19 cellular contexts compared by ENCODE assay signal in the genomic region with DNA sequence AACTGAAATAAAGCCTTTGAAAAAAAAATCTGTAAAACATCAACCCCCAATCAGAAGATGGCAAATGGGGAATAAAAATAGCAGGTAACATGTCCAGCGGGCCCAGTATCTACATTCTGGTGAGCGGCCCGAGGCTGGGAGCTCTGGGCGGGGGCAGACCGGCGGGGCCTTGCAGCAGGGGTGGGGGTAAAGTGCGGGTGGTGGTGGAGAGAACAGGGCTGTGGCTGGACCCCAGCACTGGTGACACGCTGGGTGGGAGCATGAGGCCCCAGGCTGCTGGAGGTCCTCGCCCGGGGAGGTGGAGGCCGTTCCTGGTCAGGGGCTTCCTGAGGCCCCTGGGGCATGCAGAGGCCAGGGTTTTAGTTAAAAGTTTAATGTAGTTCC. TPM values are rescaled to one million over a fixed set of nuclear protein-coding genes. Genes with fewer than 3 reads are reported as not detected.
"Had no signal": no experiment of that assay in that cellular context is flagged by ENCODE, and none has a peak within 500 bp of the region (broad histone marks: within the 10 kb centered on the region; RNA-seq: fewer than 3 reads in every experiment).

No MANE protein-coding gene starts in this region.

- H3K4me3 ChIP-seq: gastrocnemius medialis, upper lobe of right lung had no signal

- H3K27ac ChIP-seq: gastrocnemius medialis, upper lobe of right lung had no signal

- ATAC-seq: activated T-helper 17 cell treated with anti-CD3 and anti-CD28 coated beads, Interleukin-2, amount 50 U/mL, for 72 hours; gastrocnemius medialis had no signal

- DNase-seq: activated CD4-positive, alpha-beta T cell treated with anti-CD3 and anti-CD28 coated beads, Interleukin-2, amount 10 ng/mL, durations not matched to agents 7 days and 5 days; activated CD4-positive, CD25-positive, alpha-beta regulatory T cell; activated naive CD4-positive, alpha-beta T cell treated with anti-CD3 and anti-CD28 coated beads for 36 hours; activated T-cell treated with anti-CD3 and anti-CD28 coated beads for 4 hours; central memory CD4-positive, alpha-beta T cell; cortex of kidney; effector CD8-positive, alpha-beta T cell; gastrocnemius medialis; hypothalamus; left cardiac atrium; nephron progenitor cell; small intestine had no signal

- H3K27me3 ChIP-seq: gastrocnemius medialis, upper lobe of right lung had no signal

- H3K9me3 ChIP-seq: gastrocnemius medialis, upper lobe of right lung had no signal

- H3K4me1 ChIP-seq: gastrocnemius medialis, upper lobe of right lung had no signal

RNA-seq across cellular contexts. Expression of a gene that starts 45.4 kb away (rescaled TPM):
- total RNA-seq: activated CD4-positive, alpha-beta T cell treated with anti-CD3 and anti-CD28 coated beads, Interleukin-2, amount 10 ng/mL, durations not matched to agents 7 days and 5 days; activated CD8-positive, alpha-beta memory T cell treated with anti-CD3 and anti-CD28 coated beads for 36 hours; fibroblast of lung; gastrocnemius medialis; left cardiac atrium; omental fat pad; renal cortical epithelial cell; subcutaneous adipose tissue; upper lobe of right lung had no signal
- polyA plus RNA-seq: fibroblast of lung, small intestine had no signal
